Comparison of ENCODE assay signal across 23 cellular contexts in the genomic region with DNA sequence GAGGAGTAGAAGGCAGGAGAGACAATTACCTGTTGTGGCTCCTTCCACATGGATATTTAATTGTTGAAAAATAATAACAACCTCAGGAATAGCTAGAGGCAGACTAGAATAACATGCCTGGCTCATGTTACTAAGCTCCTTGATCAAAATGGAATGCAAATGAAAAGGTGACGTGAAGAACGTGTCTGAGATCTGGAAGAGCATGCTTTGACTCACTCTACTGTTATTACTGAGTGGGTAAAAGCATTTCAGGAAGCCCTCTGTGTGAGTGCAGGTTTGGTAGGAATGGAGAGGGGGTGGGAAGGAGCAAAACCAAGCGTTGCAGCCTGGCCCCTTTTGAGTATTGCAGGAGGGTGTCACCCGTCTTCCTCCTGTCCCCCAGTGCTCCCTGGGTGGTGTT.
DNase-seq lines count a peak whose midpoint lies in the region; ATAC-seq and TF ChIP-seq lines count a peak whose summit lies in the region.
"Had no signal": no experiment of that assay in that cellular context is flagged by ENCODE, and none has a peak within 500 bp of the region (broad histone marks: within the 10 kb centered on the region; RNA-seq: fewer than 3 reads in every experiment).

No MANE protein-coding gene starts in this region.

- DNase-seq in RWPE2 (ENCODE audit: low spot score), result no peak
- DNase-seq in epithelial cell of esophagus (ENCODE audit: low read depth), result peak; percentile 84
- DNase-seq in left lung, result no peak
- DNase-seq in activated CD4-positive, alpha-beta T cell treated with anti-CD3 and anti-CD28 coated beads, Interleukin-2, amount 50 U/mL, for 1 hour, result no peak
- DNase-seq in activated T-cell treated with anti-CD3 and anti-CD28 coated beads, Interleukin-2, amount 50 U/mL, for 72 hours, result no peak
- no peak for DNase-seq in activated naive CD8-positive, alpha-beta T cell treated with anti-CD3 and anti-CD28 coated beads for 36 hours
- DNase-seq: CD4-positive, CD25-positive, alpha-beta regulatory T cell; COR-L47; DMS79 treated with DMSO at 0.1 percent for 48 hours; MV-4-11; NCI-H1105 treated with DMSO at 0.1 percent for 48 hours; NCI-H2029 treated with DMSO at 0.1 percent for 48 hours; NCI-H2171 treated with DMSO at 0.1 percent for 48 hours; NCI-H524 treated with DMSO at 0.1 percent for 48 hours; NCI-H82; SJCRH30 had no signal

- H3K27ac ChIP-seq in RWPE2 (ENCODE audit: poor library complexity, severe bottlenecking), result no peak overlapping the region
- H3K27ac ChIP-seq in left lung, result no peak overlapping the region
- H3K27ac ChIP-seq: HL-60, KMS-11, SJCRH30 had no signal

- H3K36me3 Mint-ChIP-seq in activated T-cell treated with anti-CD3 and anti-CD28 coated beads, Interleukin-2, amount 50 U/mL, for 72 hours (ENCODE audit: insufficient read depth in 2 of 2), result no peaks in the 10 kb centered on the region
- H3K36me3 Mint-ChIP-seq in activated naive CD8-positive, alpha-beta T cell treated with anti-CD3 and anti-CD28 coated beads for 36 hours, result no peaks in the 10 kb centered on the region
- H3K36me3 Mint-ChIP-seq: CD4-positive, CD25-positive, alpha-beta regulatory T cell had no signal

- no peak overlapping the region for H3K27ac Mint-ChIP-seq in activated T-cell treated with anti-CD3 and anti-CD28 coated beads, Interleukin-2, amount 50 U/mL, for 72 hours
- H3K27ac Mint-ChIP-seq in activated naive CD8-positive, alpha-beta T cell treated with anti-CD3 and anti-CD28 coated beads for 36 hours, result no peak overlapping the region
- H3K27ac Mint-ChIP-seq: CD4-positive, CD25-positive, alpha-beta regulatory T cell; GM23338 had no signal

- no peaks in the 10 kb centered on the region for H3K27me3 ChIP-seq in RWPE2 (ENCODE audit: insufficient read depth, poor library complexity, severe bottlenecking)
- H3K27me3 ChIP-seq in left lung, result no peaks in the 10 kb centered on the region
- H3K27me3 ChIP-seq: SJCRH30 had no signal

- H3K4me3 ChIP-seq in RWPE2 (ENCODE audit: severe bottlenecking) (no peak overlapping the region), epithelial cell of esophagus (ENCODE audit: low read length) (no peak overlapping the region), left lung (no peak overlapping the region)
- H3K4me3 ChIP-seq: GM12878, GM23338, HAP-1, SJCRH30 had no signal

- no peak overlapping the region for H3K4me3 Mint-ChIP-seq in activated T-cell treated with anti-CD3 and anti-CD28 coated beads, Interleukin-2, amount 50 U/mL, for 72 hours
- H3K4me3 Mint-ChIP-seq in activated naive CD8-positive, alpha-beta T cell treated with anti-CD3 and anti-CD28 coated beads for 36 hours, result no peak overlapping the region
- H3K4me3 Mint-ChIP-seq: CD4-positive, CD25-positive, alpha-beta regulatory T cell; GM23338 had no signal

- no peaks in the 10 kb centered on the region for H3K4me1 Mint-ChIP-seq in activated T-cell treated with anti-CD3 and anti-CD28 coated beads, Interleukin-2, amount 50 U/mL, for 72 hours (ENCODE audit: low read depth)
- no peaks in the 10 kb centered on the region for H3K4me1 Mint-ChIP-seq in activated naive CD8-positive, alpha-beta T cell treated with anti-CD3 and anti-CD28 coated beads for 36 hours
- H3K4me1 Mint-ChIP-seq: CD4-positive, CD25-positive, alpha-beta regulatory T cell; GM23338 had no signal

- H3K4me1 ChIP-seq in RWPE2 (ENCODE audit: insufficient read depth, poor library complexity, severe bottlenecking), result no peaks in the 10 kb centered on the region
- no peaks in the 10 kb centered on the region for H3K4me1 ChIP-seq in left lung
- H3K4me1 ChIP-seq: HAP-1, SJCRH30 had no signal

- ATAC-seq in RWPE2 (ENCODE audit: low read depth) (peak; percentile 68), left lung (peak; percentile 38), GM21367 (IDR thresholded peaks at IDR 0.05; ENCODE audit: unreplicated experiment) (no peak)
- ATAC-seq in activated T-cell treated with anti-CD3 and anti-CD28 coated beads, Interleukin-2, amount 50 U/mL, for 72 hours (replicated peaks in 1 of 2), result no peak
- ATAC-seq: GM12878, GM23338, Panc1 had no signal

- no peaks in the 10 kb centered on the region for H3K9me3 ChIP-seq in RWPE2 (ENCODE audit: severe bottlenecking)
- H3K9me3 ChIP-seq in left lung, result no peaks in the 10 kb centered on the region
- H3K9me3 ChIP-seq: HAP-1, SJCRH30 had no signal

- peaks cover 11% of the 10 kb centered on the region for H3K27me3 Mint-ChIP-seq in activated T-cell treated with anti-CD3 and anti-CD28 coated beads, Interleukin-2, amount 50 U/mL, for 72 hours (ENCODE audit: low read depth)
- no peaks in the 10 kb centered on the region for H3K27me3 Mint-ChIP-seq in activated naive CD8-positive, alpha-beta T cell treated with anti-CD3 and anti-CD28 coated beads for 36 hours
- H3K27me3 Mint-ChIP-seq: CD4-positive, CD25-positive, alpha-beta regulatory T cell had no signal

- TF ChIP-seq CTCF in RWPE2 (IDR thresholded peaks at IDR 0.05; ENCODE audit: poor library complexity, severe bottlenecking) (no peak), epithelial cell of esophagus (IDR thresholded peaks at IDR 0.05; ENCODE audit: insufficient read depth, low read depth, low read length, missing control alignments) (no peak), left lung (IDR thresholded peaks at IDR 0.05) (no peak)

- intact Hi-C loops in left lung (cut with DNase I), result no loop called here

- H3K9me3 Mint-ChIP-seq in activated T-cell treated with anti-CD3 and anti-CD28 coated beads, Interleukin-2, amount 50 U/mL, for 72 hours, result no peaks in the 10 kb centered on the region
- H3K9me3 Mint-ChIP-seq in activated naive CD8-positive, alpha-beta T cell treated with anti-CD3 and anti-CD28 coated beads for 36 hours, result no peaks in the 10 kb centered on the region
- H3K9me3 Mint-ChIP-seq: CD4-positive, CD25-positive, alpha-beta regulatory T cell; GM23338 had no signal

- H3K36me3 ChIP-seq in RWPE2 (ENCODE audit: low read depth), result no peaks in the 10 kb centered on the region
- H3K36me3 ChIP-seq in left lung, result peaks cover 0 to 9% of the 10 kb centered on the region in 2 donors
- H3K36me3 ChIP-seq: HAP-1, SJCRH30 had no signal

Comparison
In these comparisons a context has a peak if more than half of its experiments do, and no peak if none do; other contexts are left out.
1. ATAC-seq: peak in RWPE2 (single experiment) and left lung (single experiment); none in GM21367 (single experiment) and activated T-cell treated with anti-CD3 and anti-CD28 coated beads, Interleukin-2, amount 50 U/mL, for 72 hours (0 of 2).